8 cellular contexts compared by ENCODE assay signal in the genomic region with DNA sequence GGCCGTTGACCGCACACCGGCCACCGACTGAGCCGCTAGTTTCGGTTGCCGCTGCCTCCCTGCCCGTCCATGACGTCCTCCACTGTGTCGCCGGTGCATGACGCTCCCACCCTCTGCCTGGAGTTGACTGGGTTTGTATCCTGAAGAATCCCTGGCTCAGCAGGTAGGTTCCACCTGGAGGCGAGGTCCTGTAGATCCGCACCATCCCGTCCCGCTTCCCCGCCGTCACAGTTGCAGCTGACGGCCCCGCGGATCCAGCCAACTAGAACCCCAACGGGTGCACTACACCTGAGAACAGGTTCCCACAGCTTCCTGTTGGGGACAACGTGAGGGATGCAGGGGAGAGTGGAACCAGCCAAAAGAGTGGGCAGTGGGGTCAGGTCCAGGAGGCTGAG. TPM values are rescaled to one million over a fixed set of nuclear protein-coding genes. Genes with fewer than 3 reads are reported as not detected.
DNase-seq lines count a peak whose midpoint lies in the region; ATAC-seq, FAIRE-seq and TF ChIP-seq lines count a peak whose summit lies in the region.

No MANE protein-coding gene starts in this region.

- in situ Hi-C loops in HepG2 (cut with HindIII; ENCODE audit: extremely low pct_ligation_motif_present, low pct_unique_long_range_greater_than_20kb), result no loop called here

- H3K79me2 ChIP-seq in HepG2 (ENCODE audit: insufficient read depth, low read length), result peaks cover 53% of the 10 kb centered on the region

- peak overlapping the region; percentile 93 for H3K4me3 Mint-ChIP-seq in type B pancreatic cell

- peaks cover 24% of the 10 kb centered on the region for H3K4me1 Mint-ChIP-seq in type B pancreatic cell (ENCODE audit: unreplicated experiment)

- H3K27ac ChIP-seq in ascending aorta (peak overlapping the region; percentile 99 to 100), HepG2 (ENCODE audit: extremely low read length, insufficient read depth, low read length) (peak overlapping the region; percentile 99)

- TF ChIP-seq CTCF in ascending aorta (IDR thresholded peaks at IDR 0.05) (no peak), HepG2 (CRISPR knock-in tag; IDR thresholded peaks at IDR 0.05) (no peak), type B pancreatic cell (conservative IDR thresholded peaks at IDR 0.05) (no peak)

- H3K36me3 ChIP-seq in ascending aorta (peaks cover 10 to 13% of the 10 kb centered on the region in 2 donors), HepG2 (replicated peaks in 1 of 2; ENCODE audit: control insufficient read depth in 1 of 2, insufficient read depth in 2 of 2, low read length in 2 of 2) (no peaks in the 10 kb centered on the region; a peak in 1 of 5 replicates)

- H3K9me3 Mint-ChIP-seq in type B pancreatic cell, result no peaks in the 10 kb centered on the region

- no peak overlapping the region for H2AFZ ChIP-seq in HepG2 (ENCODE audit: low read length)

- ATAC-seq in HG03469 (IDR thresholded peaks at IDR 0.05; ENCODE audit: unreplicated experiment) (peak; percentile 7), HepG2 (peak; percentile 38), HG03520 (IDR thresholded peaks at IDR 0.05; ENCODE audit: unreplicated experiment) (no peak)

- H3K36me3 Mint-ChIP-seq in type B pancreatic cell, result peaks cover 20% of the 10 kb centered on the region

- 0% methylated on average over 12 of the region's 23 CpGs for WGBS in HepG2 (ENCODE audit: low lambda C conversion rate)

- peak; percentile 40 for DNase-seq in NCI-H510A (lab: John Stamatoyannopoulos, UW)
- DNase-seq in NCI-H510A treated with DMSO at 0.1 percent for 48 hours (lab: John Stamatoyannopoulos, UW), result no peak
- DNase-seq in ascending aorta (ENCODE audit: low spot score in 2 of 2), result peak in 1 of 2 donors; percentile 76
- no peak for DNase-seq in HepG2 (ENCODE audit: low spot score)
- no peak for DNase-seq in type B pancreatic cell (ENCODE audit: extremely low spot score, unreplicated experiment)
- no peak for DNase-seq in NCI-H524 treated with DMSO at 0.1 percent for 48 hours (lab: John Stamatoyannopoulos, UW)

- H3K27ac Mint-ChIP-seq in type B pancreatic cell, result peak overlapping the region; percentile 99

- peak overlapping the region; percentile 93 to 94 for H3K4me3 ChIP-seq in ascending aorta
- H3K4me3 ChIP-seq in HepG2 (replicated peaks in 1 of 3; ENCODE audit: insufficient read depth in 1 of 3, low read depth in 2 of 3, low read length in 3 of 3), result peak overlapping the region; percentile 63 to 95 (median 91); a peak in 5 of 6 replicates

- H4K20me1 ChIP-seq in HepG2 (ENCODE audit: insufficient read depth, low read length), result peaks cover 6% of the 10 kb centered on the region; the same call in 1 of the 2 replicates

- H3K4me1 ChIP-seq in ascending aorta, result peaks cover 0 to 10% of the 10 kb centered on the region in 2 donors
- H3K4me1 ChIP-seq in HepG2 (ENCODE audit: insufficient read depth, low read length), result peaks cover 53% of the 10 kb centered on the region

- intact Hi-C loops in ascending aorta (cut with DNase I) (loop anchor here (2.0 to 10.0 kb wide), 7 partner anchors 131 to 1579 kb away; a partner anchor contains a TSS), HepG2 (cut with micrococcal nuclease; ENCODE audit: unreplicated experiment) (no loop called here)

- no peak for FAIRE-seq in HepG2 (lab: Jason Lieb, UNC)

- H3K9ac ChIP-seq in HepG2 (ENCODE audit: insufficient read depth, low read depth, low read length), result peak overlapping the region; percentile 98

- H3K27me3 ChIP-seq in ascending aorta, result no peaks in the 10 kb centered on the region
- no peaks in the 10 kb centered on the region for H3K27me3 ChIP-seq in HepG2 (ENCODE audit: control insufficient read depth in 1 of 2, insufficient read depth in 2 of 2, low read length in 2 of 2)

- no peak for TF ChIP-seq POLR2A in HepG2 (IDR thresholded peaks at IDR 0.05; ENCODE audit: insufficient read depth in 1 of 2, low read depth in 2 of 2, low read length in 2 of 2)

- CTCF ChIA-PET in HepG2 (lab: Yijun Ruan, JAX; ENCODE audit: low intra/inter-chr PET ratio, low total read pairs), result no interaction called here

- peak overlapping the region; percentile 99 for H3K4me2 ChIP-seq in HepG2 (ENCODE audit: low read depth, low read length)

- TF ChIP-seq RAD21 in HepG2 (CRISPR knock-in tag; IDR thresholded peaks at IDR 0.05), result no peak

- H3K9me3 ChIP-seq in ascending aorta (no peaks in the 10 kb centered on the region), HepG2 (ENCODE audit: low read length) (no peaks in the 10 kb centered on the region)

- POLR2A ChIA-PET in HepG2 (lab: Yijun Ruan, JAX), result interaction anchor here (1.3 kb wide), 2 partner anchors 14 to 20 kb away, joined by 4 to 8 read pairs; no protein-coding TSS in a partner anchor

- H3K27me3 Mint-ChIP-seq in type B pancreatic cell, result no peaks in the 10 kb centered on the region

- BruUV-seq in HepG2 (replicated peaks; lab: Mats Ljungman, UMichigan), result TSS peak; percentile 73

- no peak for TF ChIP-seq EP300 in HepG2 (IDR thresholded peaks at IDR 0.05; ENCODE audit: low read depth in 2 of 2, low read length in 2 of 2)
- no peak for TF ChIP-seq EP300 in HepG2 (CRISPR knock-in tag; IDR thresholded peaks at IDR 0.05; ENCODE audit: borderline replicate concordance)

RNA-seq across cellular contexts. Expression of a gene that starts 0.9 kb away (rescaled TPM):
- total RNA-seq in ascending aorta (218 TPM), HepG2 (2016; rRNA removed; fragmentation: Illumina TruSeq; extraction: Trizol) (104 and 131 TPM in 2 replicates), type B pancreatic cell (ENCODE audit: low replicate concordance) (40.2 and 46.0 TPM in 2 replicates)
- 19.5 and 20.5 TPM in 2 replicates for total RNA-seq in HepG2 (2016; cell fraction: cytosol; rRNA removed; fragmentation: Illumina TruSeq; extraction: Trizol; ENCODE audit: low read depth)
- 103 and 128 TPM in 2 replicates for total RNA-seq in HepG2 (2016; cell fraction: insoluble cytoplasmic fraction; rRNA removed; fragmentation: Illumina TruSeq; extraction: Trizol)
- 43.3 and 44.2 TPM in 2 replicates for total RNA-seq in HepG2 (2016; cell fraction: membrane; rRNA removed; fragmentation: Illumina TruSeq; extraction: Trizol)
- 39.3 and 41.5 TPM in 2 replicates for total RNA-seq in HepG2 (2016; cell fraction: nucleus; rRNA removed; fragmentation: Illumina TruSeq; extraction: Trizol)
- polyA plus RNA-seq in HepG2 (2011; rRNA removed), result 29.8 and 43.9 TPM in 2 replicates
- 22.0 and 30.6 TPM in 2 replicates for polyA plus RNA-seq in HepG2 (2011; cell fraction: cytosol; rRNA removed)
- 12.8 and 13.8 TPM in 2 replicates for polyA plus RNA-seq in HepG2 (2011; cell fraction: nucleus; rRNA removed)
- 30.0 and 43.7 TPM in 2 replicates for polyA plus RNA-seq in HepG2 (2012)
- 10.3 and 11.7 TPM in 2 replicates for polyA plus RNA-seq in HepG2 (2016; cell fraction: cytosol; fragmentation: Illumina TruSeq; extraction: Trizol; ENCODE audit: low read depth)
- 140 and 142 TPM in 2 replicates for polyA plus RNA-seq in HepG2 (2016; cell fraction: insoluble cytoplasmic fraction; fragmentation: Illumina TruSeq; extraction: Trizol; ENCODE audit: low read depth)
- 24.5 and 24.6 TPM in 2 replicates for polyA plus RNA-seq in HepG2 (2016; cell fraction: membrane; fragmentation: Illumina TruSeq; extraction: Trizol; ENCODE audit: low read depth)
- 69.4 and 73.3 TPM in 2 replicates for polyA plus RNA-seq in HepG2 (2016; cell fraction: nucleus; fragmentation: Illumina TruSeq; extraction: Trizol; ENCODE audit: insufficient read depth, low read depth)
- polyA minus RNA-seq in HepG2 (2011; rRNA and poly(A)+ RNA removed; ENCODE audit: low replicate concordance), result 12.5 and 24.7 TPM in 2 replicates
- polyA minus RNA-seq in HepG2 (2011; cell fraction: cytosol; rRNA and poly(A)+ RNA removed), result 19.7 and 22.7 TPM in 2 replicates
- polyA minus RNA-seq in HepG2 (2011; cell fraction: nucleus; rRNA and poly(A)+ RNA removed), result 10.8 and 13.7 TPM in 2 replicates

RNA-seq across cellular contexts. Expression of a gene that starts 8.1 kb away (rescaled TPM):
- 192 TPM for total RNA-seq in ascending aorta
- total RNA-seq in HepG2 (2016; rRNA removed; fragmentation: Illumina TruSeq; extraction: Trizol), result 15.5 and 25.8 TPM in 2 replicates
- total RNA-seq in HepG2 (2016; cell fraction: cytosol; rRNA removed; fragmentation: Illumina TruSeq; extraction: Trizol; ENCODE audit: low read depth), result 9.2 and 12.7 TPM in 2 replicates
- 14.4 and 26.2 TPM in 2 replicates for total RNA-seq in HepG2 (2016; cell fraction: insoluble cytoplasmic fraction; rRNA removed; fragmentation: Illumina TruSeq; extraction: Trizol)
- 28.5 and 34.5 TPM in 2 replicates for total RNA-seq in HepG2 (2016; cell fraction: membrane; rRNA removed; fragmentation: Illumina TruSeq; extraction: Trizol)
- total RNA-seq in HepG2 (2016; cell fraction: nucleus; rRNA removed; fragmentation: Illumina TruSeq; extraction: Trizol), result 20.4 and 23.0 TPM in 2 replicates
- polyA plus RNA-seq in HepG2 (2011; rRNA removed), result 19.0 and 36.1 TPM in 2 replicates
- polyA plus RNA-seq in HepG2 (2011; cell fraction: cytosol; rRNA removed), result 18.9 and 32.3 TPM in 2 replicates
- polyA plus RNA-seq in HepG2 (2011; cell fraction: nucleus; rRNA removed), result 79.1 and 84.6 TPM in 2 replicates
- polyA plus RNA-seq in HepG2 (2012), result 16.1 and 20.7 TPM in 2 replicates
- 9.4 and 10.4 TPM in 2 replicates for polyA plus RNA-seq in HepG2 (2016; cell fraction: cytosol; fragmentation: Illumina TruSeq; extraction: Trizol; ENCODE audit: low read depth)
- 14.1 and 16.2 TPM in 2 replicates for polyA plus RNA-seq in HepG2 (2016; cell fraction: insoluble cytoplasmic fraction; fragmentation: Illumina TruSeq; extraction: Trizol; ENCODE audit: low read depth)
- 21.6 and 23.3 TPM in 2 replicates for polyA plus RNA-seq in HepG2 (2016; cell fraction: membrane; fragmentation: Illumina TruSeq; extraction: Trizol; ENCODE audit: low read depth)
- 36.1 and 41.5 TPM in 2 replicates for polyA plus RNA-seq in HepG2 (2016; cell fraction: nucleus; fragmentation: Illumina TruSeq; extraction: Trizol; ENCODE audit: insufficient read depth, low read depth)
- polyA minus RNA-seq in HepG2 (2011; rRNA and poly(A)+ RNA removed; ENCODE audit: low replicate concordance), result 7.1 and 61.3 TPM in 2 replicates
- polyA minus RNA-seq in HepG2 (2011; cell fraction: cytosol; rRNA and poly(A)+ RNA removed), result 18.8 and 21.5 TPM in 2 replicates
- 6.4 and 8.5 TPM in 2 replicates for polyA minus RNA-seq in HepG2 (2011; cell fraction: nucleus; rRNA and poly(A)+ RNA removed)
- total RNA-seq in type B pancreatic cell (ENCODE audit: low replicate concordance), result 38.5 and 41.0 TPM in 2 replicates

RNA-seq across cellular contexts. Expression of a gene that starts 8.3 kb away (rescaled TPM):
- total RNA-seq in ascending aorta, result 2.7 TPM
- 21.2 and 35.4 TPM in 2 replicates for total RNA-seq in HepG2 (2016; rRNA removed; fragmentation: Illumina TruSeq; extraction: Trizol)
- total RNA-seq in HepG2 (2016; cell fraction: cytosol; rRNA removed; fragmentation: Illumina TruSeq; extraction: Trizol; ENCODE audit: low read depth), result 9.8 and 10.0 TPM in 2 replicates
- total RNA-seq in HepG2 (2016; cell fraction: insoluble cytoplasmic fraction; rRNA removed; fragmentation: Illumina TruSeq; extraction: Trizol), result 23.8 and 32.4 TPM in 2 replicates
- total RNA-seq in HepG2 (2016; cell fraction: membrane; rRNA removed; fragmentation: Illumina TruSeq; extraction: Trizol), result 15.9 and 17.1 TPM in 2 replicates
- 24.3 and 29.3 TPM in 2 replicates for total RNA-seq in HepG2 (2016; cell fraction: nucleus; rRNA removed; fragmentation: Illumina TruSeq; extraction: Trizol)
- polyA plus RNA-seq in HepG2 (2011; rRNA removed), result 15.7 and 20.3 TPM in 2 replicates
- polyA plus RNA-seq in HepG2 (2011; cell fraction: cytosol; rRNA removed), result 8.7 and 16.8 TPM in 2 replicates
- polyA plus RNA-seq in HepG2 (2011; cell fraction: nucleus; rRNA removed), result 68.2 and 101 TPM in 2 replicates
- 16.3 and 27.3 TPM in 2 replicates for polyA plus RNA-seq in HepG2 (2012)
- 5.5 and 6.4 TPM in 2 replicates for polyA plus RNA-seq in HepG2 (2016; cell fraction: cytosol; fragmentation: Illumina TruSeq; extraction: Trizol; ENCODE audit: low read depth)
- 59.5 and 79.8 TPM in 2 replicates for polyA plus RNA-seq in HepG2 (2016; cell fraction: insoluble cytoplasmic fraction; fragmentation: Illumina TruSeq; extraction: Trizol; ENCODE audit: low read depth)
- polyA plus RNA-seq in HepG2 (2016; cell fraction: membrane; fragmentation: Illumina TruSeq; extraction: Trizol; ENCODE audit: low read depth), result 10.8 and 13.8 TPM in 2 replicates
- polyA plus RNA-seq in HepG2 (2016; cell fraction: nucleus; fragmentation: Illumina TruSeq; extraction: Trizol; ENCODE audit: insufficient read depth, low read depth), result 133 and 138 TPM in 2 replicates
- 12.7 and 22.2 TPM in 2 replicates for polyA minus RNA-seq in HepG2 (2011; rRNA and poly(A)+ RNA removed; ENCODE audit: low replicate concordance)
- polyA minus RNA-seq in HepG2 (2011; cell fraction: cytosol; rRNA and poly(A)+ RNA removed), result 7.4 and 8.9 TPM in 2 replicates
- polyA minus RNA-seq in HepG2 (2011; cell fraction: nucleus; rRNA and poly(A)+ RNA removed), result 10.9 and 13.8 TPM in 2 replicates
- 35.9 and 91.4 TPM in 2 replicates for total RNA-seq in type B pancreatic cell (ENCODE audit: low replicate concordance)

RNA-seq across cellular contexts. Expression of a gene that starts 28.9 kb away (rescaled TPM):
- not detected for total RNA-seq in ascending aorta
- total RNA-seq in HepG2 (2016; rRNA removed; fragmentation: Illumina TruSeq; extraction: Trizol), result 0.62 and 1.1 TPM in 2 replicates
- 1.9 TPM in 1 of 2 replicates, not detected in the other for total RNA-seq in HepG2 (2016; cell fraction: cytosol; rRNA removed; fragmentation: Illumina TruSeq; extraction: Trizol; ENCODE audit: low read depth)
- 0.22 and 0.56 TPM in 2 replicates for total RNA-seq in HepG2 (2016; cell fraction: insoluble cytoplasmic fraction; rRNA removed; fragmentation: Illumina TruSeq; extraction: Trizol)
- total RNA-seq in HepG2 (2016; cell fraction: membrane; rRNA removed; fragmentation: Illumina TruSeq; extraction: Trizol), result 0.83 and 1.1 TPM in 2 replicates
- total RNA-seq in HepG2 (2016; cell fraction: nucleus; rRNA removed; fragmentation: Illumina TruSeq; extraction: Trizol), result 0.43 and 0.44 TPM in 2 replicates
- polyA plus RNA-seq in HepG2 (2011; rRNA removed), result 0.46 and 0.48 TPM in 2 replicates
- polyA plus RNA-seq in HepG2 (2011; cell fraction: cytosol; rRNA removed), result 0.33 and 0.60 TPM in 2 replicates
- 0.69 and 0.85 TPM in 2 replicates for polyA plus RNA-seq in HepG2 (2011; cell fraction: nucleus; rRNA removed)
- 0.20 and 0.35 TPM in 2 replicates for polyA plus RNA-seq in HepG2 (2012)
- 0.21 and 0.32 TPM in 2 replicates for polyA plus RNA-seq in HepG2 (2016; cell fraction: cytosol; fragmentation: Illumina TruSeq; extraction: Trizol; ENCODE audit: low read depth)
- polyA plus RNA-seq in HepG2 (2016; cell fraction: insoluble cytoplasmic fraction; fragmentation: Illumina TruSeq; extraction: Trizol; ENCODE audit: low read depth), result 0.46 and 0.47 TPM in 2 replicates
- 0.26 and 0.55 TPM in 2 replicates for polyA plus RNA-seq in HepG2 (2016; cell fraction: membrane; fragmentation: Illumina TruSeq; extraction: Trizol; ENCODE audit: low read depth)
- polyA plus RNA-seq in HepG2 (2016; cell fraction: nucleus; fragmentation: Illumina TruSeq; extraction: Trizol; ENCODE audit: insufficient read depth, low read depth), result 0.53 and 0.70 TPM in 2 replicates
- polyA minus RNA-seq in HepG2 (2011; rRNA and poly(A)+ RNA removed; ENCODE audit: low replicate concordance), result 0.62 and 1.6 TPM in 2 replicates
- polyA minus RNA-seq in HepG2 (2011; cell fraction: cytosol; rRNA and poly(A)+ RNA removed), result not detected in 2 replicates
- 0.13 and 0.50 TPM in 2 replicates for polyA minus RNA-seq in HepG2 (2011; cell fraction: nucleus; rRNA and poly(A)+ RNA removed)
- 0.90 and 3.2 TPM in 2 replicates for total RNA-seq in type B pancreatic cell (ENCODE audit: low replicate concordance)
